In the genomic region with DNA sequence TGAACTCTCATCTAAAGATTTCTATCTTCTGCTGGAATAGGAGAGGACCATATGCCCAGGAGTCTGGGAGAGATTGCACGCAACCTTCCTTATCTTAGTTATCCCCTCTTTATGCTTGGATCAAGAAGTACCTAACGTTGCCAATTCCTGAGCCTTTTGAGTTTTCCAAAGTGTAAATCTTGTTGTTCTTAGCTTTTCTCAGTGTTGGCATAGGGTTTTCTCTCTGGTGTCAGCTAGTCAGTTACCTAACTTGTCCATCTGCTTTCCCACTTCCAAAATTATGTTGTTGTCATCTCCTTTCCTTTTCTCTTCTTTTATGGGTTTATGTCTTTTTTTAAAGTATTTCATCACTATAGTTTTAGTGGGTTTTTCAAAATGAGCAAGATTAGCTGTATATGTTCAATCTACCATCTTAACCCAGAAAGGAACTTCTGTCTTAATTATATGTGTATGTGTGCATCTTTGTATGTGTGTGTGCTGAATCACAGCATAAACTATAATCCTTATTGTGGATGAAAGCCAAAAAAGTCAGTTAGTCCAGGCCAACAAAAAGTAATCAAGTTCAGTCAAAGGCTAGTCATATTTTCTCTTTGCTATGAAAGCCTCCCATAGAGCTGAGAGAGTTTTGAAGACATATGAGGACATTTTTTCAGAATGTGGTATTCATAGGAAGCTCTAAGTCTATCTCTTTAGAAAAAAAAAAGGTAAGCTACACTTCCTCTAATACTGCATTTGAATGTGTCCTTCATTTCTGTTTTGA, we compare ENCODE assay signal across 24 cellular contexts.
DNase-seq lines count a peak whose midpoint lies in the region; ATAC-seq, FAIRE-seq and TF ChIP-seq lines count a peak whose summit lies in the region.
"Had no signal": no experiment of that assay in that cellular context is flagged by ENCODE, and none has a peak within 500 bp of the region (broad histone marks: within the 10 kb centered on the region; RNA-seq: fewer than 3 reads in every experiment).

No MANE protein-coding gene starts in this region.

- POLR2A ChIA-PET in AG04450 (lab: Yijun Ruan, JAX): interaction anchor here (0.6 to 1.2 kb wide), 2 partner anchors 22 to 49 kb away, joined by 3 to 4 read pairs; no protein-coding TSS in a partner anchor

- TF ChIP-seq CTCF in AG04450 (IDR thresholded peaks at IDR 0.05; ENCODE audit: low read depth, low read length) (no peak), fibroblast of the aortic adventitia (IDR thresholded peaks at IDR 0.05; ENCODE audit: insufficient read depth, low read length) (no peak), prostate gland (IDR thresholded peaks at IDR 0.05) (no peak)

- H3K9me2 ChIP-seq in GM23248 (ENCODE audit: insufficient read depth): no peaks in the 10 kb centered on the region

- in situ Hi-C loops in GM23248 (cut with MboI): no loop called here

- peaks cover 14% of the 10 kb centered on the region for H3K9me3 ChIP-seq in AG04450 (ENCODE audit: control insufficient read depth, insufficient read depth, low read length)
- no peaks in the 10 kb centered on the region for H3K9me3 ChIP-seq in GM23248 (ENCODE audit: low read depth)
- no peaks in the 10 kb centered on the region for H3K9me3 ChIP-seq in prostate gland
- H3K9me3 ChIP-seq: SJSA1, thoracic aorta had no signal

- H3K27ac ChIP-seq in AG04450 (ENCODE audit: low read depth, low read length) (no peak overlapping the region), GM23248 (no peak overlapping the region), angular gyrus (ENCODE audit: low read depth, low read length) (peak overlapping the region; percentile 62), prostate gland (no peak overlapping the region)
- H3K27ac ChIP-seq: PC-9, SJSA1, thoracic aorta had no signal

- intact Hi-C loops in prostate gland (cut with DNase I): no loop called here

- H3K27me3 ChIP-seq in AG04450 (ENCODE audit: control insufficient read depth, insufficient read depth, low read length): no peaks in the 10 kb centered on the region
- H3K27me3 ChIP-seq in GM23248 (replicated peaks; ENCODE audit: insufficient read depth): no peaks in the 10 kb centered on the region
- no peaks in the 10 kb centered on the region for H3K27me3 ChIP-seq in prostate gland (replicated peaks; ENCODE audit: insufficient read depth)
- H3K27me3 ChIP-seq: SJSA1 had no signal

- H4K20me1 ChIP-seq in GM23248 (ENCODE audit: insufficient read depth): no peaks in the 10 kb centered on the region

- H3K4me3 ChIP-seq in AG04450 (ENCODE audit: low read depth, low read length): no peak overlapping the region
- H3K4me3 ChIP-seq in GM23248: no peak overlapping the region
- no peak overlapping the region for H3K4me3 ChIP-seq in fibroblast of the aortic adventitia (ENCODE audit: low read depth, low read length)
- H3K4me3 ChIP-seq in prostate gland: no peak overlapping the region
- H3K4me3 ChIP-seq: dorsolateral prefrontal cortex, PC-9, SJSA1, thoracic aorta had no signal

- no peak for FAIRE-seq in GM19239 (lab: Jason Lieb, UNC)

- no peaks in the 10 kb centered on the region for H3K79me2 ChIP-seq in GM23248 (ENCODE audit: insufficient read depth)

- peak; percentile 4 for DNase-seq in AG04450 (ENCODE audit: low read depth, low spot score)
- DNase-seq in GM23248: peak; percentile 59
- DNase-seq in fibroblast of the aortic adventitia (ENCODE audit: low read depth): peak; percentile 16
- DNase-seq in NCI-H2227 (lab: John Stamatoyannopoulos, UW; ENCODE audit: unreplicated experiment): no peak
- no peak for DNase-seq in GM19239 (ENCODE audit: insufficient read length, low spot score)
- DNase-seq in prostate gland (ENCODE audit: low spot score): no peak
- DNase-seq: ACHN; activated CD8-positive, alpha-beta T cell treated with anti-CD3 and anti-CD28 coated beads for 36 hours; activated naive CD4-positive, alpha-beta T cell treated with anti-CD3 and anti-CD28 coated beads, Interleukin-2, amount 50 U/mL, for 16 hours; activated T-cell treated with anti-CD3 and anti-CD28 coated beads, Interleukin-2, amount 50 U/mL, for 24 hours; CD4-positive, alpha-beta memory T cell; dorsolateral prefrontal cortex; erythroblast; head of caudate nucleus; NCI-H1436 treated with DMSO at 0.1 percent for 48 hours; NCI-H774; occipital lobe; PC-9; right cardiac atrium had no signal

- H3F3A ChIP-seq in GM23248 (ENCODE audit: insufficient read depth): no peaks in the 10 kb centered on the region

- CTCF ChIA-PET in AG04450 (lab: Charles Lee): interaction anchor here (1.2 to 1.8 kb wide), 2 partner anchors 537 to 741 kb away, joined by 6 to 9 read pairs; no protein-coding TSS in a partner anchor

- H3K4me1 ChIP-seq in GM23248 (ENCODE audit: insufficient read depth) (0 out of 2 replicates have a peak, but pooled peaks cover 3% of the 10 kb centered on the region), prostate gland (replicated peaks) (no peaks in the 10 kb centered on the region)
- H3K4me1 ChIP-seq: SJSA1 had no signal

- no peak for ATAC-seq in GM18868 (IDR thresholded peaks at IDR 0.05; ENCODE audit: unreplicated experiment)
- ATAC-seq: activated CD8-positive, alpha-beta T cell treated with anti-CD3 and anti-CD28 coated beads for 36 hours; right cardiac atrium; stimulated activated effector memory CD8-positive, alpha-beta T cell treated with anti-CD3 and anti-CD28 coated beads, Interleukin-12 subunit alpha, Interleukin-12 subunit beta, amount 100 ng/mL, for 72 hours had no signal

- H3K4me2 ChIP-seq in GM23248 (ENCODE audit: unreplicated experiment): no peak overlapping the region
- H3K4me2 ChIP-seq: PC-9 had no signal

- TF ChIP-seq POLR2A in prostate gland (IDR thresholded peaks at IDR 0.05): no peak

- H3K36me3 ChIP-seq in GM23248 (ENCODE audit: low read depth): no peaks in the 10 kb centered on the region
- H3K36me3 ChIP-seq in prostate gland: no peaks in the 10 kb centered on the region
- H3K36me3 ChIP-seq: SJSA1, thoracic aorta had no signal

- WGBS in GM23248 (ENCODE audit: low coverage in 1 of 2, low lambda C conversion rate in 2 of 2, missing lambda C conversion rate in 2 of 2), 2 experiments: 54 to 58% methylated on average over 2 of the region's 2 CpGs
- WGBS in prostate gland: 46% methylated on average over 2 of the region's 2 CpGs

- H3K9ac ChIP-seq in GM23248: no peak overlapping the region

- no peak overlapping the region for H2AFZ ChIP-seq in GM23248
- H2AFZ ChIP-seq: PC-9 had no signal

Comparison
In these comparisons a context has a peak if more than half of its experiments do, and no peak if none do; other contexts are left out.
1. DNase-seq: peak in AG04450 (single experiment), GM23248 (single experiment) and fibroblast of the aortic adventitia (single experiment); none in NCI-H2227 (single experiment), GM19239 (single experiment) and prostate gland (single experiment).